14 cellular contexts compared by ENCODE assay signal in genomic region chr14:72932893-72933292, GRCh38. TPM values are rescaled to one million over a fixed set of nuclear protein-coding genes. Genes with fewer than 3 reads are reported as not detected.
DNase-seq lines count a peak whose midpoint lies in the region; ATAC-seq and TF ChIP-seq lines count a peak whose summit lies in the region.
"Had no signal": no experiment of that assay in that cellular context is flagged by ENCODE, and none has a peak within 500 bp of the region (broad histone marks: within the 10 kb centered on the region; RNA-seq: fewer than 3 reads in every experiment).

No MANE protein-coding gene starts in this region.

- H4K20me1 ChIP-seq in GM23338 (replicated peaks; ENCODE audit: insufficient read depth), result no peaks in the 10 kb centered on the region; the same call in 1 of the 2 replicates

- ATAC-seq in GM23338 (no peak), GM21367 (IDR thresholded peaks at IDR 0.05; ENCODE audit: unreplicated experiment) (no peak), GM19351 (IDR thresholded peaks at IDR 0.05; ENCODE audit: unreplicated experiment) (no peak)
- ATAC-seq: GM12878, HCT116, HepG2 had no signal

- H3K27ac ChIP-seq in GM23338 (ENCODE audit: low read depth) (peak overlapping the region; percentile 46; the same call in 1 of the 2 replicates), coronary artery (no peak overlapping the region)
- H3K27ac ChIP-seq: BLaER1 had no signal

- no peaks in the 10 kb centered on the region for H3K27me3 ChIP-seq in GM23338 (ENCODE audit: insufficient read depth)
- H3K27me3 ChIP-seq: BLaER1 had no signal

- no peak overlapping the region for H3K4me3 ChIP-seq in GM23338
- H3K4me3 ChIP-seq in coronary artery, result no peak overlapping the region
- H3K4me3 ChIP-seq: BLaER1, GM12878 had no signal

- peaks cover 22% of the 10 kb centered on the region for H3K4me1 Mint-ChIP-seq in GM23338

- 0 out of 2 replicates have a peak overlapping the region, but pooled peaks have one; percentile 20 for H3K27ac Mint-ChIP-seq in GM23338
- H3K27ac Mint-ChIP-seq: CD8-positive, alpha-beta memory T cell had no signal

- peaks cover 6% of the 10 kb centered on the region; the same call in 2 of the 3 replicates for H3K36me3 Mint-ChIP-seq in GM23338 (ENCODE audit: low read depth)

- intact Hi-C loops in posterior vena cava (cut with DNase I), result no loop called here

- H3K4me2 ChIP-seq in GM23338, result peak overlapping the region; percentile 29
- H3K4me2 ChIP-seq: BLaER1 had no signal

- peaks cover 73% of the 10 kb centered on the region for H3K79me2 ChIP-seq in GM23338 (replicated peaks; ENCODE audit: insufficient read depth)

- H3K9me2 ChIP-seq in GM23338 (ENCODE audit: insufficient read depth), result no peaks in the 10 kb centered on the region

- H3K4me3 Mint-ChIP-seq in GM23338, result no peak overlapping the region

- H3K36me3 ChIP-seq in GM23338 (ENCODE audit: insufficient read depth), result no peaks in the 10 kb centered on the region

- no peak overlapping the region for H2AFZ ChIP-seq in GM23338

- H3K4me1 ChIP-seq in GM23338 (ENCODE audit: insufficient read depth), result peaks cover 21% of the 10 kb centered on the region
- H3K4me1 ChIP-seq: Caco-2 had no signal

- TF ChIP-seq CTCF in GM23338 (conservative IDR thresholded peaks at IDR 0.05; ENCODE audit: low read depth in 2 of 2) (0 out of 4 replicates have a peak, but pooled peaks of 1 of the 2 experiments have one; percentile 13), coronary artery (IDR thresholded peaks at IDR 0.05) (no peak)

- no peaks in the 10 kb centered on the region for H3F3A ChIP-seq in GM23338 (replicated peaks; ENCODE audit: low read depth)

- H3K27me3 Mint-ChIP-seq in GM23338 (ENCODE audit: insufficient read depth, low read depth, poor library complexity), result peaks cover 7% of the 10 kb centered on the region

- no peaks in the 10 kb centered on the region for H3K9me3 Mint-ChIP-seq in GM23338
- H3K9me3 Mint-ChIP-seq: CD8-positive, alpha-beta memory T cell had no signal

- peak; percentile 27 for DNase-seq in ELF-1 (ENCODE audit: low read depth, low spot score)
- DNase-seq in GM23338 (ENCODE audit: low spot score), result peak; percentile 28
- peak; percentile 8 for DNase-seq in coronary artery (ENCODE audit: low spot score)
- DNase-seq in posterior vena cava (ENCODE audit: low spot score), result peak; percentile 32
- DNase-seq in GOT3 (lab: John Stamatoyannopoulos, UW), result no peak
- DNase-seq: Caco-2; CD8-positive, alpha-beta memory T cell had no signal

TF ChIP-seq in GM23338, 12 proteins besides CTCF, POLR2A, EP300 and RAD21:
- TF ChIP-seq EZH2 (IDR thresholded peaks at IDR 0.05; ENCODE audit: low read depth, unreplicated experiment) (no peak), ZNF114 (CRISPR knock-in tag; IDR thresholded peaks at IDR 0.05) (no peak), ZNF462 (CRISPR knock-in tag; IDR thresholded peaks at IDR 0.05) (no peak)

RNA-seq across cellular contexts. Expression of gene DCAF4, which starts 6.6 kb away (rescaled TPM):
- 30.3 and 39.3 TPM in 2 replicates for total RNA-seq in GM23338 (2014; rRNA removed; shearing (Covaris generic))
- polyA plus RNA-seq in GM23338 (2016; fragmentation: Nextera tagmentation; extraction: Ambion mirVana), result 17.5 and 18.4 TPM in 2 replicates
- total RNA-seq in posterior vena cava, result 10 to 100 TPM in 1 of 2 donors, 1 to 10 TPM in 1; 7.4 to 11.3 TPM

RNA-seq across cellular contexts. Expression of gene DPF3, which starts 39.0 kb away (rescaled TPM):
- 1.0 TPM in 1 of 2 replicates, not detected in the other for total RNA-seq in GM23338 (2014; rRNA removed; shearing (Covaris generic))
- 0.18 and 0.37 TPM in 2 replicates for polyA plus RNA-seq in GM23338 (2016; fragmentation: Nextera tagmentation; extraction: Ambion mirVana)
- under 1 TPM; 0.19 to 0.93 TPM for total RNA-seq in posterior vena cava
- total RNA-seq: Caco-2, G401 had no signal
